Comparison of ENCODE assay signal across 23 cellular contexts in genomic region chr18:59428018-59428417, GRCh38.
"Had no signal": no experiment of that assay in that cellular context is flagged by ENCODE, and none has a peak within 500 bp of the region (broad histone marks: within the 10 kb centered on the region; RNA-seq: fewer than 3 reads in every experiment).

No MANE protein-coding gene starts in this region.

- H3K4me1 ChIP-seq: gastroesophageal sphincter, lower lobe of right lung, neural progenitor cell, suprapubic skin, thyroid gland, upper lobe of left lung, uterus had no signal

- H3K27me3 ChIP-seq: gastroesophageal sphincter, hepatocyte, neural progenitor cell, ovary, suprapubic skin, thyroid gland, upper lobe of left lung, uterus had no signal

- ATAC-seq: gastroesophageal sphincter; left lobe of liver; lower lobe of right lung; natural killer cell treated with Interleukin-12 subunit alpha and Interleukin-12 subunit beta and Interleukin-15 and Interleukin-18, amount 100 ng/mL, for 72 hours had no signal

- H3K27ac ChIP-seq: dorsolateral prefrontal cortex, gastroesophageal sphincter, hepatocyte, lower lobe of right lung, neural progenitor cell, ovary, suprapubic skin, thyroid gland, upper lobe of left lung, uterus had no signal

- H3K36me3 Mint-ChIP-seq: memory B cell; mesothelial cell of epicardium; natural killer cell treated with Interleukin-12 subunit alpha and Interleukin-12 subunit beta and Interleukin-15 and Interleukin-18, amount 100 ng/mL, for 72 hours; neural progenitor cell had no signal

- H3K4me1 Mint-ChIP-seq: memory B cell, neural progenitor cell had no signal

- H3K9me3 ChIP-seq: gastroesophageal sphincter, lower lobe of right lung, ovary, suprapubic skin, thyroid gland, upper lobe of left lung, uterus had no signal

- DNase-seq: cortex of kidney; effector CD8-positive, alpha-beta T cell; glutamatergic neuron; kidney glomerular epithelial cell; lower lobe of right lung; nucleus accumbens; ovary; right cardiac atrium; small intestine; stimulated activated CD4-positive, alpha-beta T cell treated with anti-CD3 and anti-CD28 coated beads, Interleukin-12 subunit alpha, Interleukin-12 subunit beta, amount 100 ng/mL, for 4 hours; stimulated activated naive CD4-positive, alpha-beta T cell treated with Interleukin-2 at 50 U/mL for 16 hours; thyroid gland; upper lobe of left lung; uterus had no signal

- H3K36me3 ChIP-seq: gastroesophageal sphincter, lower lobe of right lung, neural progenitor cell, ovary, suprapubic skin, thyroid gland, upper lobe of left lung, uterus had no signal

- H3K27ac Mint-ChIP-seq: memory B cell; mesothelial cell of epicardium; natural killer cell treated with Interleukin-12 subunit alpha and Interleukin-12 subunit beta and Interleukin-15 and Interleukin-18, amount 100 ng/mL, for 72 hours; neural progenitor cell had no signal

- H3K4me3 ChIP-seq: dorsolateral prefrontal cortex, gastroesophageal sphincter, hepatocyte, lower lobe of right lung, neural progenitor cell, ovary, suprapubic skin, thyroid gland, upper lobe of left lung, uterus had no signal

- H3K4me3 Mint-ChIP-seq: memory B cell; mesothelial cell of epicardium; natural killer cell treated with Interleukin-12 subunit alpha and Interleukin-12 subunit beta and Interleukin-15 and Interleukin-18, amount 100 ng/mL, for 72 hours; neural progenitor cell had no signal
